In the genomic region with DNA sequence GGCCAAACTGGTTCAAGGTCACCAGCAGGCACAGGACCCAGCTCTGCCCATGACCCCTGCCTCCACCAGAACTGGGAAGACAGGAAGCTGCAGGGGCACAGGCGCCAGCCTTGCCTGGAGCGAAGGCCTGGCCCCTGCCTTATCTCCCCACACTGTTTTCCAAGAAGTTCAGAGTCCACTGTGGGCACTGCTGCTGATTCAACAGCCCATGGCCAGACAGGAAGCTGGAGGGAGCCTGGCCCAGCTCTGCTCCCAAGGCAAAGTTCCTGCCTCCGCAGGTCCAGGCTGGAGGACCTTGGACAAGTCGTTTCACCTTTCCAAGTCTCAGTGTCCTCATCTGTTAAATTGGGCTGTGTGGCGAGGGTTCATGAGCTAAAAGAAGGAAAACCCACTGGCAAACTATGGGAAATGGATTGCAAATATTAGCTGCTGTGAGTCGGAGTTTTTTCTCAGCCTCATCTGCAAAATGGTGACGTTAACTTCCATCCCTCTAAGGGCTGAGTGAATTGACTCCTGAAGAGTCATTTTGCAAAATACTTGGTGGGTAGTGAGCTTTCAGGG, we compare ENCODE assay signal across 2 cellular contexts.
A peak's percentile ranks its signal among the peaks of the same experiment; 100 is the strongest.
TF ChIP-seq lines count a peak whose summit lies in the region.

No MANE protein-coding gene starts in this region.

TF ChIP-seq in K562, 482 proteins besides CTCF, POLR2A, EP300 and RAD21 (continues in another document):
- TF ChIP-seq NCOA2 (IDR thresholded peaks at IDR 0.05; ENCODE audit: partially characterized antibody in 2 of 2) (no peak), ELF1 (tag; IDR thresholded peaks at IDR 0.05) (0 out of 2 replicates have a peak, but pooled peaks have one; percentile 20), ZNF146 (CRISPR knock-in tag; IDR thresholded peaks at IDR 0.05; ENCODE audit: unreplicated experiment) (no peak), AFF1 (IDR thresholded peaks at IDR 0.05; ENCODE audit: low read depth in 1 of 2, partially characterized antibody in 2 of 2) (no peak), KDM1A (IDR thresholded peaks at IDR 0.05) (no peak), ZNF121 (CRISPR knock-in tag; conservative IDR thresholded peaks at IDR 0.05) (no peak), ZNF197 (CRISPR knock-in tag; IDR thresholded peaks at IDR 0.05; ENCODE audit: low read depth) (no peak), ZNF518B (CRISPR knock-in tag; IDR thresholded peaks at IDR 0.05) (no peak)
- TF ChIP-seq, protein P1, sequence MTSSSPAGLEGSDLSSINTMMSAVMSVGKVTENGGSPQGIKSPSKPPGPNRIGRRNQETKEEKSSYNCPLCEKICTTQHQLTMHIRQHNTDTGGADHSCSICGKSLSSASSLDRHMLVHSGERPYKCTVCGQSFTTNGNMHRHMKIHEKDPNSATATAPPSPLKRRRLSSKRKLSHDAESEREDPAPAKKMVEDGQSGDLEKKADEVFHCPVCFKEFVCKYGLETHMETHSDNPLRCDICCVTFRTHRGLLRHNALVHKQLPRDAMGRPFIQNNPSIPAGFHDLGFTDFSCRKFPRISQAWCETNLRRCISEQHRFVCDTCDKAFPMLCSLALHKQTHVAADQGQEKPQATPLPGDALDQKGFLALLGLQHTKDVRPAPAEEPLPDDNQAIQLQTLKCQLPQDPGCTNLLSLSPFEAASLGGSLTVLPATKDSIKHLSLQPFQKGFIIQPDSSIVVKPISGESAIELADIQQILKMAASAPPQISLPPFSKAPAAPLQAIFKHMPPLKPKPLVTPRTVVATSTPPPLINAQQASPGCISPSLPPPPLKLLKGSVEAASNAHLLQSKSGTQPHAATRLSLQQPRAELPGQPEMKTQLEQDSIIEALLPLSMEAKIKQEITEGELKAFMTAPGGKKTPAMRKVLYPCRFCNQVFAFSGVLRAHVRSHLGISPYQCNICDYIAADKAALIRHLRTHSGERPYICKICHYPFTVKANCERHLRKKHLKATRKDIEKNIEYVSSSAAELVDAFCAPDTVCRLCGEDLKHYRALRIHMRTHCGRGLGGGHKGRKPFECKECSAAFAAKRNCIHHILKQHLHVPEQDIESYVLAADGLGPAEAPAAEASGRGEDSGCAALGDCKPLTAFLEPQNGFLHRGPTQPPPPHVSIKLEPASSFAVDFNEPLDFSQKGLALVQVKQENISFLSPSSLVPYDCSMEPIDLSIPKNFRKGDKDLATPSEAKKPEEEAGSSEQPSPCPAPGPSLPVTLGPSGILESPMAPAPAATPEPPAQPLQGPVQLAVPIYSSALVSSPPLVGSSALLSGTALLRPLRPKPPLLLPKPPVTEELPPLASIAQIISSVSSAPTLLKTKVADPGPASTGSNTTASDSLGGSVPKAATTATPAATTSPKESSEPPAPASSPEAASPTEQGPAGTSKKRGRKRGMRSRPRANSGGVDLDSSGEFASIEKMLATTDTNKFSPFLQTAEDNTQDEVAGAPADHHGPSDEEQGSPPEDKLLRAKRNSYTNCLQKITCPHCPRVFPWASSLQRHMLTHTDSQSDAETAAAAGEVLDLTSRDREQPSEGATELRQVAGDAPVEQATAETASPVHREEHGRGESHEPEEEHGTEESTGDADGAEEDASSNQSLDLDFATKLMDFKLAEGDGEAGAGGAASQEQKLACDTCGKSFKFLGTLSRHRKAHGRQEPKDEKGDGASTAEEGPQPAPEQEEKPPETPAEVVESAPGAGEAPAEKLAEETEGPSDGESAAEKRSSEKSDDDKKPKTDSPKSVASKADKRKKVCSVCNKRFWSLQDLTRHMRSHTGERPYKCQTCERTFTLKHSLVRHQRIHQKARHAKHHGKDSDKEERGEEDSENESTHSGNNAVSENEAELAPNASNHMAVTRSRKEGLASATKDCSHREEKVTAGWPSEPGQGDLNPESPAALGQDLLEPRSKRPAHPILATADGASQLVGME (CRISPR knock-in tag; IDR thresholded peaks at IDR 0.05), result no peak

TF ChIP-seq in liver, 16 proteins besides CTCF, POLR2A, EP300 and RAD21:
- TF ChIP-seq MAX (IDR thresholded peaks at IDR 0.05) (peak; percentile 15), FOXA1 (IDR thresholded peaks at IDR 0.05) (no peak), JUND (IDR thresholded peaks at IDR 0.05) (no peak), SP1 (IDR thresholded peaks at IDR 0.05) (peak; percentile 77), YY1 (IDR thresholded peaks at IDR 0.05) (peak; percentile 35), HNF4A (conservative IDR thresholded peaks at IDR 0.05) (peak; percentile 85 to 88), REST (IDR thresholded peaks at IDR 0.05) (peak; percentile 13), HNF4G (IDR thresholded peaks at IDR 0.05) (peak; percentile 30), GABPA (IDR thresholded peaks at IDR 0.05 in 1 of 2, conservative IDR thresholded peaks at IDR 0.05 in 1 of 2) (peak in 1 of 2 donors; percentile 53), NR2F2 (IDR thresholded peaks at IDR 0.05) (peak; percentile 70), ZBTB33 (IDR thresholded peaks at IDR 0.05) (no peak), TAF1 (conservative IDR thresholded peaks at IDR 0.05) (no peak), RXRA (IDR thresholded peaks at IDR 0.05) (peak; percentile 71 to 74), FOXA2 (IDR thresholded peaks at IDR 0.05) (no peak), EGR1 (IDR thresholded peaks at IDR 0.05; ENCODE audit: low read depth in 2 of 2) (no peak)
- TF ChIP-seq, protein P2, sequence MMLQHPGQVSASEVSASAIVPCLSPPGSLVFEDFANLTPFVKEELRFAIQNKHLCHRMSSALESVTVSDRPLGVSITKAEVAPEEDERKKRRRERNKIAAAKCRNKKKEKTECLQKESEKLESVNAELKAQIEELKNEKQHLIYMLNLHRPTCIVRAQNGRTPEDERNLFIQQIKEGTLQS (IDR thresholded peaks at IDR 0.05), result no peak
TF ChIP-seq in liver: peak in this region for 9.
